Comparison of ENCODE assay signal across 8 cellular contexts in the genomic region with DNA sequence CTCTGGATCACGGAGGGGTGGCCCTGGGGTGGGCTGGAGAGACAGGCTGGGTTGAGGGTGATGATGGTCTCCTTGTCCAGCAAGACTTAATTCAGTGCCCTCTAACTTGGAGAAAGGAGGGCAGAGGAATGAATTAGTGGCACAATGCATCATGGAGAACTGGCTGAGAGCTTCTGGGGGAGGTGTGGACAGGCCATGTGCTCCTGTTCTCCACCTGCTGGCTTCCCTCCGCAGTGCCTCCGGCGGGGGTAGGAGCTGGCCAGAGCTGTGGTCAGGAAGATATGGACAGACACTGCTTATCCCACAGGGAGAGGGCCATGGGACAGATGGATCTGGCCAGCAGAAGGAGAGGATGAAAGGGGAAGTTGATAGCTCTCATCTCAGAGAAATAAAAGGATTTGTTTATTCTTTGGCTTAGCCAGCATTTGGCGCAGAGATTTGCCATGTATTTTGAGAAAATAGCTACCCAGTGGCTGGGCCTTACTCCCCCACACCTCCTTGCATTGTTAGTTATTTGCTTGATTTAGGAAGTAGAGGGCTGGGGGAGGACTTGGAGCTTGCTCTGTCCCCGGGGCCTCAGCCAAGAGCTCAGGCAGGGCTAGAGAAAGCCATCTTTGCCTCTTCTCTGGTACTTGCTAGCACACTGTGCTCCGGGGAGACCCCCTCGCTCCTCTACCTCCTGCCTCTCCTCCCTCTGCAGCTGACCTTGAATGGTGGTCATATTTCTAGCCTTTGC.
DNase-seq lines count a peak whose midpoint lies in the region; ATAC-seq, FAIRE-seq and TF ChIP-seq lines count a peak whose summit lies in the region.

No MANE protein-coding gene starts in this region.

- peaks cover 9% of the 10 kb centered on the region for H3K4me1 Mint-ChIP-seq in astrocyte (ENCODE audit: low read depth, unreplicated experiment)

- H3K9me3 ChIP-seq in astrocyte (ENCODE audit: insufficient read depth, low read depth, low read length), result no peaks in the 10 kb centered on the region
- no peaks in the 10 kb centered on the region for H3K9me3 ChIP-seq in upper lobe of right lung

- H3K27me3 Mint-ChIP-seq in astrocyte (ENCODE audit: low read depth, unreplicated experiment), result peaks cover 2% of the 10 kb centered on the region

- H3K4me3 Mint-ChIP-seq in astrocyte (ENCODE audit: unreplicated experiment), result no peak overlapping the region

- no peaks in the 10 kb centered on the region for H3K79me2 ChIP-seq in astrocyte (ENCODE audit: insufficient read depth, low read length)

- no peaks in the 10 kb centered on the region for H3K9me3 Mint-ChIP-seq in astrocyte (ENCODE audit: unreplicated experiment)

- no peaks in the 10 kb centered on the region for H3K27me3 ChIP-seq in astrocyte (ENCODE audit: insufficient read depth, low read length)
- H3K27me3 ChIP-seq in kidney epithelial cell (ENCODE audit: control insufficient read depth, insufficient read depth, low read length), result no peaks in the 10 kb centered on the region
- no peaks in the 10 kb centered on the region for H3K27me3 ChIP-seq in upper lobe of right lung

- peaks cover 4% of the 10 kb centered on the region for H4K20me1 ChIP-seq in astrocyte (ENCODE audit: insufficient read depth, low read length)

- H3K4me1 ChIP-seq in astrocyte (ENCODE audit: insufficient read depth, low read length), result peaks cover 16% of the 10 kb centered on the region
- H3K4me1 ChIP-seq in upper lobe of right lung, result no peaks in the 10 kb centered on the region

- H2AFZ ChIP-seq in astrocyte (ENCODE audit: low read depth, low read length), result peak overlapping the region; percentile 45

- FAIRE-seq in astrocyte (lab: Jason Lieb, UNC), result no peak

- H3K27ac Mint-ChIP-seq in astrocyte (ENCODE audit: unreplicated experiment), result no peak overlapping the region

- peak overlapping the region; percentile 40 for H3K4me3 ChIP-seq in AG09309 (ENCODE audit: control insufficient read depth, low read depth, low read length)
- H3K4me3 ChIP-seq in astrocyte (ENCODE audit: insufficient read depth, low read depth, low read length), result peak overlapping the region; percentile 45
- no peak overlapping the region for H3K4me3 ChIP-seq in kidney epithelial cell (ENCODE audit: low read depth, low read length)
- H3K4me3 ChIP-seq in upper lobe of right lung, result no peak overlapping the region

- H3K36me3 Mint-ChIP-seq in astrocyte (ENCODE audit: low read depth, unreplicated experiment), result no peaks in the 10 kb centered on the region

- TF ChIP-seq CTCF in AG09309 (IDR thresholded peaks at IDR 0.05; ENCODE audit: control insufficient read depth, insufficient read depth, low read depth, low read length, missing control alignments), result peak; percentile 31
- peak; percentile 31 for TF ChIP-seq CTCF in astrocyte (IDR thresholded peaks at IDR 0.05; ENCODE audit: insufficient read depth, low read depth, low read length)
- peak; percentile 71 for TF ChIP-seq CTCF in kidney epithelial cell (IDR thresholded peaks at IDR 0.05; ENCODE audit: insufficient read depth, low read length, poor library complexity, severe bottlenecking)
- TF ChIP-seq CTCF in upper lobe of right lung (IDR thresholded peaks at IDR 0.05), result no peak

- peak overlapping the region; percentile 94 for H3K4me2 ChIP-seq in astrocyte (ENCODE audit: low read length)

- ATAC-seq in upper lobe of right lung (peak; percentile 42), GM21717 (IDR thresholded peaks at IDR 0.05; ENCODE audit: unreplicated experiment) (no peak)

- H3K27ac ChIP-seq in astrocyte (ENCODE audit: low read depth, low read length) (no peak overlapping the region), upper lobe of right lung (no peak overlapping the region)

- DNase-seq in AG09309 (ENCODE audit: low read depth) (no peak), HPDE6-E6E7 (ENCODE audit: extremely low spot score) (peak; percentile 43), astrocyte (ENCODE audit: low read depth) (peak; percentile 39), kidney epithelial cell (ENCODE audit: low read depth) (no peak), upper lobe of right lung (no peak), GM19240 (ENCODE audit: insufficient read length, low spot score) (no peak), OCI-M1 (lab: John Stamatoyannopoulos, UW) (no peak)

- H3K36me3 ChIP-seq in astrocyte (ENCODE audit: insufficient read depth, low read length) (no peaks in the 10 kb centered on the region), kidney epithelial cell (ENCODE audit: control insufficient read depth, insufficient read depth, low read length) (no peaks in the 10 kb centered on the region), upper lobe of right lung (no peaks in the 10 kb centered on the region)

- intact Hi-C loops in upper lobe of right lung (cut with DNase I), result no loop called here

- H3K9ac ChIP-seq in astrocyte (ENCODE audit: low read length), result peak overlapping the region; percentile 76

Comparison
In these comparisons a context has a peak if more than half of its experiments do, and no peak if none do; other contexts are left out.
1. DNase-seq: peak in HPDE6-E6E7 (single experiment) and astrocyte (single experiment); none in AG09309 (single experiment), kidney epithelial cell (single experiment), upper lobe of right lung (single experiment), GM19240 (single experiment) and OCI-M1 (single experiment).
2. H3K4me3 ChIP-seq: peak in AG09309 (single experiment) and astrocyte (single experiment); none in kidney epithelial cell (single experiment) and upper lobe of right lung (single experiment).